1 cellular context compared by ENCODE assay signal in the genomic region with DNA sequence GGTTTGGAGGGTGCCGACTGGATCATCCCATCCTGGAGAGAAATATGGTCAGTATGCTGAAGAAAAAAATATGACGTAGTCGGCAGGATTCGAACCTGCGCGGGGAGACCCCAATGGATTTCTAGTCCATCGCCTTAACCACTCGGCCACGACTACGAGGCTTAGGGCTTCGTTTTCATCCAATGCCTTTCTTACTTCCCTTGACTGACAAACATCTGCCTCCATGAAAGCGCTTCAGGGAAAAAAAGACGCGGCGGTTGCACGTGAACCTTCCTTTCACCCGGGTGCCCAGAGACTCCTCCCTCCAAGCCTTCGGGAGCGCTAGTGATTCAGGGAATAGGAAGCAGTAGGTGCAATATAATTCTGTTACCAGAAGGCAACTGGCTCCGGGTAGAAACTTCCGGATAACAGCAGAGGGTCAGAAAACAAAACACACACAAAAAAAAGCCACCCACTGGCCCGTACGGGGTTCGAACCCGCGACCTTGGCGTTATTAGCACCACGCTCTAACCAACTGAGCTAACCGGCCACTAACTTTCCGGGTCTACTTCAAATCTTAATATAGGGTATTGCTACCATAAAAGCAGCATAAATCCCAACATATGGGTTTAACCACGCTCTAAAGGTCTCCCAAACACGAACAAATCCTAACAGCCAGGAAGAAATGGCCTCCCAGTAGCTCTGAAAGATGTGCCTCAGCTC.
TF ChIP-seq lines count a peak whose summit lies in the region.

No MANE protein-coding gene starts in this region.

TF ChIP-seq in HCT116, 20 proteins besides CTCF, POLR2A, EP300 and RAD21 (continued from another document):
- TF ChIP-seq ZBTB33 (IDR thresholded peaks at IDR 0.05; ENCODE audit: extremely low read depth, insufficient replicate concordance, low read length) (peak; percentile 26), ZFX (IDR thresholded peaks at IDR 0.05) (no peak)
- TF ChIP-seq, protein P1, sequence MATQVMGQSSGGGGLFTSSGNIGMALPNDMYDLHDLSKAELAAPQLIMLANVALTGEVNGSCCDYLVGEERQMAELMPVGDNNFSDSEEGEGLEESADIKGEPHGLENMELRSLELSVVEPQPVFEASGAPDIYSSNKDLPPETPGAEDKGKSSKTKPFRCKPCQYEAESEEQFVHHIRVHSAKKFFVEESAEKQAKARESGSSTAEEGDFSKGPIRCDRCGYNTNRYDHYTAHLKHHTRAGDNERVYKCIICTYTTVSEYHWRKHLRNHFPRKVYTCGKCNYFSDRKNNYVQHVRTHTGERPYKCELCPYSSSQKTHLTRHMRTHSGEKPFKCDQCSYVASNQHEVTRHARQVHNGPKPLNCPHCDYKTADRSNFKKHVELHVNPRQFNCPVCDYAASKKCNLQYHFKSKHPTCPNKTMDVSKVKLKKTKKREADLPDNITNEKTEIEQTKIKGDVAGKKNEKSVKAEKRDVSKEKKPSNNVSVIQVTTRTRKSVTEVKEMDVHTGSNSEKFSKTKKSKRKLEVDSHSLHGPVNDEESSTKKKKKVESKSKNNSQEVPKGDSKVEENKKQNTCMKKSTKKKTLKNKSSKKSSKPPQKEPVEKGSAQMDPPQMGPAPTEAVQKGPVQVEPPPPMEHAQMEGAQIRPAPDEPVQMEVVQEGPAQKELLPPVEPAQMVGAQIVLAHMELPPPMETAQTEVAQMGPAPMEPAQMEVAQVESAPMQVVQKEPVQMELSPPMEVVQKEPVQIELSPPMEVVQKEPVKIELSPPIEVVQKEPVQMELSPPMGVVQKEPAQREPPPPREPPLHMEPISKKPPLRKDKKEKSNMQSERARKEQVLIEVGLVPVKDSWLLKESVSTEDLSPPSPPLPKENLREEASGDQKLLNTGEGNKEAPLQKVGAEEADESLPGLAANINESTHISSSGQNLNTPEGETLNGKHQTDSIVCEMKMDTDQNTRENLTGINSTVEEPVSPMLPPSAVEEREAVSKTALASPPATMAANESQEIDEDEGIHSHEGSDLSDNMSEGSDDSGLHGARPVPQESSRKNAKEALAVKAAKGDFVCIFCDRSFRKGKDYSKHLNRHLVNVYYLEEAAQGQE (IDR thresholded peaks at IDR 0.05; ENCODE audit: low read depth), result no peak
